ENCODE assay signal across 9 cellular contexts in the genomic region with DNA sequence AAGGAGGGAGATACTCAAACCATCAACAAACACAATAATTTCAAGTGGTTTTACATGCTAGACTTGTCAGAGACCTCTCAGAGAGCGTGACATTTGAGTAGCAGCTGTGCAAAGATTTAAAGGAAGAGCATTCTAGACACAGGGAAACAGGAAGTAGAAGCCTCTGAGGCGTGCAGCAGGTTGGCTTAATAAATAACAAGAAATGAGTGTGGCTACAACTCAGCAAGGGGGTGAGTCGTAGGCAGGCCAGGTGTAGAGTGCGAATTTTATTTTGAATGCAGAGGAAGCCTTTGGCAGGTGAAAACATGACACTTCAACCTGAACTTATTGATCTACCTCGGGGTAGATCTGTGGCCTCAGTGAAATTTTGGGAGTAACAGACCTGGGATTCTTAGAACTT.
DNase-seq lines count a peak whose midpoint lies in the region; ATAC-seq and TF ChIP-seq lines count a peak whose summit lies in the region.
"Had no signal": no experiment of that assay in that cellular context is flagged by ENCODE, and none has a peak within 500 bp of the region (broad histone marks: within the 10 kb centered on the region; RNA-seq: fewer than 3 reads in every experiment).

No MANE protein-coding gene starts in this region.

- H3K36me3 ChIP-seq in GM06990 (ENCODE audit: control insufficient read depth, insufficient read depth, low read length): no peaks in the 10 kb centered on the region

- TF ChIP-seq CTCF in GM06990 (IDR thresholded peaks at IDR 0.05; ENCODE audit: insufficient read depth, low read length, poor library complexity, severe bottlenecking) (no peak), VCaP (conservative IDR thresholded peaks at IDR 0.05) (no peak), osteocyte (IDR thresholded peaks at IDR 0.05) (no peak)

- DNase-seq in GM06990 (ENCODE audit: extremely low read depth, insufficient read length) (peak; percentile 39), osteocyte (ENCODE audit: extremely low spot score, unreplicated experiment) (no peak), EL (no peak), NCI-H1048 (lab: John Stamatoyannopoulos, UW) (no peak)
- DNase-seq: IMR-90 had no signal

- H3K27ac ChIP-seq in VCaP: peak overlapping the region; percentile 24; the same call in 1 of the 2 replicates

- H3K36me3 Mint-ChIP-seq in osteocyte (ENCODE audit: unreplicated experiment): no peaks in the 10 kb centered on the region

- peaks cover 10% of the 10 kb centered on the region for H3K4me1 Mint-ChIP-seq in osteocyte (ENCODE audit: unreplicated experiment)

- no peak overlapping the region for H3K4me3 ChIP-seq in GM06990 (replicated peaks; ENCODE audit: low read depth, low read length)

- no peaks in the 10 kb centered on the region for H3K9me3 Mint-ChIP-seq in osteocyte (ENCODE audit: unreplicated experiment)

- H3K4me3 Mint-ChIP-seq in osteocyte (ENCODE audit: unreplicated experiment): no peak overlapping the region

- no peaks in the 10 kb centered on the region for H3K27me3 Mint-ChIP-seq in osteocyte (ENCODE audit: unreplicated experiment)

- ATAC-seq in GM19397 (IDR thresholded peaks at IDR 0.05; ENCODE audit: unreplicated experiment): peak; percentile 88
- peak; percentile 95 for ATAC-seq in HG03460 (IDR thresholded peaks at IDR 0.05; ENCODE audit: unreplicated experiment)
- ATAC-seq in HG03439 (IDR thresholded peaks at IDR 0.05; ENCODE audit: unreplicated experiment): no peak

- H3K27me3 ChIP-seq in GM06990 (replicated peaks; ENCODE audit: control insufficient read depth, insufficient read depth, low read length): no peaks in the 10 kb centered on the region

- no peak overlapping the region for H3K27ac Mint-ChIP-seq in osteocyte (ENCODE audit: unreplicated experiment)
